In genomic region chr1:170075186-170075585, GRCh38 we compare ENCODE assay signal across 8 cellular contexts. TPM values are rescaled to one million over a fixed set of nuclear protein-coding genes. Genes with fewer than 3 reads are reported as not detected.
A peak's percentile ranks its signal among the peaks of the same experiment; 100 is the strongest.
DNase-seq lines count a peak whose midpoint lies in the region; ATAC-seq, FAIRE-seq and TF ChIP-seq lines count a peak whose summit lies in the region.

No MANE protein-coding gene starts in this region.

- H3K4me3 ChIP-seq in adipocyte (ENCODE audit: low read length) (peak overlapping the region; percentile 96), right lobe of liver (peak overlapping the region; percentile 58 to 72 (median 63)), thyroid gland (replicated peaks in 1 of 3) (no peak overlapping the region)

- H3K4me1 ChIP-seq in adipocyte (ENCODE audit: control insufficient read depth, insufficient read depth, low read length) = peaks cover 16% of the 10 kb centered on the region
- H3K4me1 ChIP-seq in right lobe of liver = no peaks in the 10 kb centered on the region
- H3K4me1 ChIP-seq in thyroid gland = peaks cover 5% of the 10 kb centered on the region in 2 donors

- H3K9ac ChIP-seq in adipocyte (ENCODE audit: low read length) = peak overlapping the region; percentile 91

- H3K27me3 ChIP-seq in adipocyte (replicated peaks; ENCODE audit: control insufficient read depth, insufficient read depth, low read length) (no peaks in the 10 kb centered on the region), right lobe of liver (no peaks in the 10 kb centered on the region), thyroid gland (no peaks in the 10 kb centered on the region)

- H3K36me3 ChIP-seq in adipocyte (ENCODE audit: control insufficient read depth, insufficient read depth, low read length, severe bottlenecking) = no peaks in the 10 kb centered on the region
- no peaks in the 10 kb centered on the region for H3K36me3 ChIP-seq in right lobe of liver
- no peaks in the 10 kb centered on the region for H3K36me3 ChIP-seq in thyroid gland

- TF ChIP-seq POLR2A in right lobe of liver (IDR thresholded peaks at IDR 0.05) (no peak), thyroid gland (IDR thresholded peaks at IDR 0.05) (no peak)

- H3K27ac ChIP-seq in right lobe of liver (no peak overlapping the region), thyroid gland (peak overlapping the region in 2 of 3 donors; percentile 72 to 74)

- intact Hi-C loops in right lobe of liver (cut with DNase I) (no loop called here), thyroid gland (cut with DNase I) (no loop called here)

- no peak for TF ChIP-seq CTCF in right lobe of liver (IDR thresholded peaks at IDR 0.05)
- no peak for TF ChIP-seq CTCF in thyroid gland (IDR thresholded peaks at IDR 0.05)

- FAIRE-seq in RCC 7860 (lab: Jason Lieb, UNC) = no peak

- no peak for ATAC-seq in right lobe of liver
- no peak for ATAC-seq in HG03442 (IDR thresholded peaks at IDR 0.05; ENCODE audit: unreplicated experiment)

- H3K9me3 ChIP-seq in adipocyte (ENCODE audit: control insufficient read depth, low read length) (peaks cover 12% of the 10 kb centered on the region), right lobe of liver (no peaks in the 10 kb centered on the region), thyroid gland (no peaks in the 10 kb centered on the region)

- WGBS in right lobe of liver (ENCODE audit: insufficient coverage, low coverage, low lambda C conversion rate, missing lambda C conversion rate) = 76% methylated on average over 3 of the region's 3 CpGs
- 88 to 93% methylated on average over 3 of the region's 3 CpGs for WGBS in thyroid gland, 2 donors

- peak; percentile 1 for DNase-seq in activated CD4-positive, alpha-beta T cell treated with anti-CD3 and anti-CD28 coated beads, Interleukin-2, amount 50 U/mL, for 1 hour
- no peak for DNase-seq in activated CD4-positive, alpha-beta T cell treated with anti-CD3 and anti-CD28 coated beads for 1 hour
- no peak for DNase-seq in adipocyte (ENCODE audit: low read depth)
- DNase-seq in right lobe of liver = no peak
- DNase-seq in thyroid gland = peak in 1 of 2 donors; percentile 13
- no peak for DNase-seq in hepatic stellate cell (ENCODE audit: low spot score)
- DNase-seq in RCC 7860 (ENCODE audit: low spot score) = no peak

RNA-seq across cellular contexts. Expression of gene KIFAP3, which starts 0.7 kb away (rescaled TPM):
- total RNA-seq in right lobe of liver = 1 to 10 TPM; 5.9 to 9.2 (median 8.0) TPM
- 10 to 100 TPM; 32.7 to 41.0 (median 33.7) TPM for total RNA-seq in thyroid gland

Comparison
In these comparisons a context has a peak if more than half of its experiments do, and no peak if none do; other contexts are left out.
1. H3K4me3 ChIP-seq: peak in adipocyte (single experiment) and right lobe of liver (3 of 3); none in thyroid gland (0 of 3).
2. H3K27ac ChIP-seq: peak in thyroid gland (2 of 3); none in right lobe of liver (0 of 3).